ENCODE assay signal across 1 cellular context in genomic region chr14:63508033-63508432, GRCh38.
A peak's percentile ranks its signal among the peaks of the same experiment; 100 is the strongest.
TF ChIP-seq lines count a peak whose summit lies in the region.

No MANE protein-coding gene starts in this region.

TF ChIP-seq in K562, 482 proteins besides CTCF, POLR2A, EP300 and RAD21 (continued from another document):
- TF ChIP-seq MNT (conservative IDR thresholded peaks at IDR 0.05) (0 out of 4 replicates have a peak, but pooled peaks of 1 of the 2 experiments have one; percentile 25), CTBP1 (IDR thresholded peaks at IDR 0.05; ENCODE audit: borderline replicate concordance) (no peak), RBM25 (IDR thresholded peaks at IDR 0.05; ENCODE audit: low read depth, low read length, severe bottlenecking) (no peak), SREBF2 (CRISPR knock-in tag; IDR thresholded peaks at IDR 0.05) (no peak), PKNOX1 (IDR thresholded peaks at IDR 0.05) (peak; percentile 78), RFX1 (IDR thresholded peaks at IDR 0.05) (peak; percentile 74)
